In the genomic region with DNA sequence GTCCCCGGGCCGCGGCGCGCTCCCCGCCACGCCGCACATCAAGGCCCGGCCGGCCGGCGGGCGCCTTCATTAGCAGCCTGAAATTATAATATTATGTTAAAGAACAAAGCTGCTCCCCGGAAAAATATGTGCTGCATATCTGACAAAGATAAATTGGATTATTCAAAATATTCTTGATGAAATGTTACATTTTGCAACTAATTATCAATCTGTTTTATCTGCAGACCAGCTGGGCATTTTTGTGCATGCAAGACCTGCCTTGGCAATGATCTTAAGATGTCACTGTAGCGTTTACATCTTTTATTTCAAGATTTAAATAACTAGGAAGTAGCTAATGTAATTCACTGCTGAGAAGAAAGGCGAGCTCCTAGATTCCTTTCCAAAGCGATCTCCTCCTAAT, we compare ENCODE assay signal across 12 cellular contexts.
"Had no signal": no experiment of that assay in that cellular context is flagged by ENCODE, and none has a peak within 500 bp of the region (broad histone marks: within the 10 kb centered on the region; RNA-seq: fewer than 3 reads in every experiment).

No MANE protein-coding gene starts in this region.

- H3K9me3 Mint-ChIP-seq: activated T-helper 1 cell treated with anti-CD3 and anti-CD28 coated beads, Interleukin-12 subunit alpha, Interleukin-12 subunit beta, Interleukin-2, Interleukin-4 antibody, amounts not matched to agents 30 ng/mL and 10 ng/mL and 1 ng/mL, durations not matched to agents 14 hours and 24 hours and 36 hours; dendritic cell treated with granulocyte-macrophage colony-stimulating factor and Interleukin-4, amounts not matched to agents 40 ng/mL and 50 ng/mL, for 4 days had no signal

- H3K4me1 ChIP-seq: parathyroid adenoma, thyroid gland had no signal

- H3K27ac ChIP-seq: gastroesophageal sphincter, parathyroid adenoma, thyroid gland had no signal

- H3K4me1 Mint-ChIP-seq: activated CD4-positive, alpha-beta T cell treated with anti-CD3 and anti-CD28 coated beads, Interleukin-2, amount 10 ng/mL, durations not matched to agents 7 days and 5 days; activated naive CD8-positive, alpha-beta T cell treated with anti-CD3 and anti-CD28 coated beads, Interleukin-2, amount 10 ng/mL, durations not matched to agents 7 days and 5 days; stimulated activated memory B cell treated with anti-CD40 and anti-IgM and Interleukin-4, amounts not matched to agents 10 μg/mL and 1 μg/mL and 100 μg/mL, for 72 hours had no signal

- H3K9me3 ChIP-seq: thyroid gland had no signal

- H3K27ac Mint-ChIP-seq: activated CD4-positive, alpha-beta T cell treated with anti-CD3 and anti-CD28 coated beads, Interleukin-2, amount 10 ng/mL, durations not matched to agents 7 days and 5 days; activated naive CD8-positive, alpha-beta T cell treated with anti-CD3 and anti-CD28 coated beads, Interleukin-2, amount 10 ng/mL, durations not matched to agents 7 days and 5 days; activated T-helper 1 cell treated with anti-CD3 and anti-CD28 coated beads, Interleukin-12 subunit alpha, Interleukin-12 subunit beta, Interleukin-2, Interleukin-4 antibody, amounts not matched to agents 30 ng/mL and 10 ng/mL and 1 ng/mL, durations not matched to agents 14 hours and 24 hours and 36 hours; dendritic cell treated with granulocyte-macrophage colony-stimulating factor and Interleukin-4, amounts not matched to agents 40 ng/mL and 50 ng/mL, for 4 days; stimulated activated memory B cell treated with anti-CD40 and anti-IgM and Interleukin-4, amounts not matched to agents 10 μg/mL and 1 μg/mL and 100 μg/mL, for 72 hours had no signal

- ATAC-seq: gastroesophageal sphincter; stimulated activated memory B cell treated with anti-CD40 and anti-IgM and Interleukin-4, amounts not matched to agents 10 μg/mL and 1 μg/mL and 100 μg/mL, for 72 hours had no signal

- H3K4me3 ChIP-seq: gastroesophageal sphincter, thyroid gland had no signal

- H3K27me3 ChIP-seq: thyroid gland had no signal

- DNase-seq: activated CD4-positive, alpha-beta T cell treated with anti-CD3 and anti-CD28 coated beads, Interleukin-2, amount 10 ng/mL, durations not matched to agents 7 days and 5 days; activated naive CD4-positive, alpha-beta T cell; activated naive CD8-positive, alpha-beta T cell treated with anti-CD3 and anti-CD28 coated beads, Interleukin-2, amount 10 ng/mL, durations not matched to agents 7 days and 5 days; erythroblast; kidney glomerular epithelial cell; T-helper 2 cell; thyroid gland had no signal

- H3K36me3 ChIP-seq: gastroesophageal sphincter, thyroid gland had no signal

- H3K79me2 ChIP-seq: parathyroid adenoma had no signal

- H3K4me3 Mint-ChIP-seq: activated CD4-positive, alpha-beta T cell treated with anti-CD3 and anti-CD28 coated beads, Interleukin-2, amount 10 ng/mL, durations not matched to agents 7 days and 5 days; activated naive CD8-positive, alpha-beta T cell treated with anti-CD3 and anti-CD28 coated beads, Interleukin-2, amount 10 ng/mL, durations not matched to agents 7 days and 5 days; activated T-helper 1 cell treated with anti-CD3 and anti-CD28 coated beads, Interleukin-12 subunit alpha, Interleukin-12 subunit beta, Interleukin-2, Interleukin-4 antibody, amounts not matched to agents 30 ng/mL and 10 ng/mL and 1 ng/mL, durations not matched to agents 14 hours and 24 hours and 36 hours; dendritic cell treated with granulocyte-macrophage colony-stimulating factor and Interleukin-4, amounts not matched to agents 40 ng/mL and 50 ng/mL, for 4 days; stimulated activated memory B cell treated with anti-CD40 and anti-IgM and Interleukin-4, amounts not matched to agents 10 μg/mL and 1 μg/mL and 100 μg/mL, for 72 hours had no signal

- H2AFZ ChIP-seq: parathyroid adenoma had no signal

- H3K9ac ChIP-seq: parathyroid adenoma had no signal

- H3K36me3 Mint-ChIP-seq: activated naive CD8-positive, alpha-beta T cell treated with anti-CD3 and anti-CD28 coated beads, Interleukin-2, amount 10 ng/mL, durations not matched to agents 7 days and 5 days; stimulated activated memory B cell treated with anti-CD40 and anti-IgM and Interleukin-4, amounts not matched to agents 10 μg/mL and 1 μg/mL and 100 μg/mL, for 72 hours had no signal
